In genomic region chr1:212752256-212752933, GRCh38 we compare ENCODE assay signal across 8 cellular contexts. TPM values are rescaled to one million over a fixed set of nuclear protein-coding genes. Genes with fewer than 3 reads are reported as not detected.
DNase-seq lines count a peak whose midpoint lies in the region; ATAC-seq and TF ChIP-seq lines count a peak whose summit lies in the region.

No MANE protein-coding gene starts in this region.

- H3K27ac ChIP-seq in GM23248 (peak overlapping the region; percentile 46), lower lobe of right lung (no peak overlapping the region)

- H3K27ac Mint-ChIP-seq in activated B cell treated with CpG ODN at 0.5 μM for 24 hours, result peak overlapping the region; percentile 77

- peak overlapping the region; percentile 82 for H3K4me2 ChIP-seq in GM23248 (ENCODE audit: unreplicated experiment)

- H3K9me3 Mint-ChIP-seq in activated B cell treated with CpG ODN at 0.5 μM for 24 hours, result no peaks in the 10 kb centered on the region

- DNase-seq in AG09309 (ENCODE audit: low read depth), result peak; percentile 11
- DNase-seq in GM23248, result peak; percentile 69
- no peak for DNase-seq in activated B cell treated with CpG ODN at 0.5 μM for 24 hours
- DNase-seq in lower lobe of right lung, result no peak
- no peak for DNase-seq in mesenteric fat pad (ENCODE audit: low spot score)
- DNase-seq in NCI-H1930 (lab: John Stamatoyannopoulos, UW), result no peak
- no peak for DNase-seq in GM10266 (ENCODE audit: extremely low spot score)

- ATAC-seq in activated B cell treated with CpG ODN at 0.5 μM for 24 hours (ENCODE audit: low read depth) (peak; percentile 42), lower lobe of right lung (peak; percentile 76 to 77), GM18519 (IDR thresholded peaks at IDR 0.05; ENCODE audit: low FRiP score, unreplicated experiment) (no peak)

- H3K36me3 ChIP-seq in GM23248 (ENCODE audit: low read depth), result no peaks in the 10 kb centered on the region
- H3K36me3 ChIP-seq in lower lobe of right lung, result no peaks in the 10 kb centered on the region

- peak overlapping the region; percentile 50 for H3K4me3 Mint-ChIP-seq in activated B cell treated with CpG ODN at 0.5 μM for 24 hours

- TF ChIP-seq CTCF in AG09309 (IDR thresholded peaks at IDR 0.05; ENCODE audit: control insufficient read depth, insufficient read depth, low read depth, low read length, missing control alignments), result no peak
- no peak for TF ChIP-seq CTCF in activated B cell treated with CpG ODN at 0.5 μM for 24 hours (IDR thresholded peaks at IDR 0.05)
- no peak for TF ChIP-seq CTCF in lower lobe of right lung (IDR thresholded peaks at IDR 0.05)
- TF ChIP-seq CTCF in GM10266 (IDR thresholded peaks at IDR 0.05; ENCODE audit: control insufficient read depth, insufficient read depth, low read depth, missing control alignments), result no peak

- POLR2A ChIA-PET in activated B cell treated with CpG ODN at 0.5 μM for 24 hours (lab: Charles Lee), result interaction anchor here (0.5 to 2.3 kb wide), 7 partner anchors 9 to 1073 kb away, joined by 3 to 9 read pairs (median 4); partner anchors contain the start of gene ATF3

- intact Hi-C loops in activated B cell treated with CpG ODN at 0.5 μM for 24 hours (cut with micrococcal nuclease) (loop anchor here (1.0 kb wide), 1 partner anchor 51 kb away; no protein-coding TSS in a partner anchor), lower lobe of right lung (cut with DNase I) (no loop called here)

- CTCF ChIA-PET in activated B cell treated with CpG ODN at 0.5 μM for 24 hours (lab: Charles Lee), result interaction anchor here (1.4 kb wide), 1 partner anchor 87 kb away, joined by 3 read pairs; no protein-coding TSS in a partner anchor

- peak overlapping the region; percentile 50 for H3K9ac ChIP-seq in GM23248

- H4K20me1 ChIP-seq in GM23248 (ENCODE audit: insufficient read depth), result no peaks in the 10 kb centered on the region

- no peaks in the 10 kb centered on the region for H3K79me2 ChIP-seq in GM23248 (ENCODE audit: insufficient read depth)

- peaks cover 10% of the 10 kb centered on the region for H3K36me3 Mint-ChIP-seq in activated B cell treated with CpG ODN at 0.5 μM for 24 hours (ENCODE audit: low read depth)

- H3K9me3 ChIP-seq in GM23248 (ENCODE audit: low read depth) (no peaks in the 10 kb centered on the region), lower lobe of right lung (no peaks in the 10 kb centered on the region)

- no peaks in the 10 kb centered on the region for H3K27me3 Mint-ChIP-seq in activated B cell treated with CpG ODN at 0.5 μM for 24 hours

- peaks cover 14% of the 10 kb centered on the region for H3F3A ChIP-seq in GM23248 (ENCODE audit: insufficient read depth)

- WGBS in GM23248 (ENCODE audit: low coverage in 1 of 2, low lambda C conversion rate in 2 of 2, missing lambda C conversion rate in 2 of 2), 2 experiments, result 55 to 64% methylated on average over 3 of the region's 3 CpGs

- H3K27me3 ChIP-seq in GM23248 (replicated peaks; ENCODE audit: insufficient read depth), result no peaks in the 10 kb centered on the region
- no peaks in the 10 kb centered on the region for H3K27me3 ChIP-seq in lower lobe of right lung (ENCODE audit: low read depth)

- H3K4me1 ChIP-seq in GM23248 (ENCODE audit: insufficient read depth) (peaks cover 12% of the 10 kb centered on the region), lower lobe of right lung (peaks cover 49% of the 10 kb centered on the region)

- in situ Hi-C loops in GM23248 (cut with MboI), result no loop called here

- H3K9me2 ChIP-seq in GM23248 (ENCODE audit: insufficient read depth), result no peaks in the 10 kb centered on the region

- peak overlapping the region; percentile 21; the same call in 1 of the 2 replicates for H2AFZ ChIP-seq in GM23248

- peaks cover 49% of the 10 kb centered on the region for H3K4me1 Mint-ChIP-seq in activated B cell treated with CpG ODN at 0.5 μM for 24 hours

- peak overlapping the region; percentile 38 for H3K4me3 ChIP-seq in AG09309 (ENCODE audit: control insufficient read depth, low read depth, low read length)
- peak overlapping the region; percentile 68 for H3K4me3 ChIP-seq in GM23248
- peak overlapping the region; percentile 1 for H3K4me3 ChIP-seq in lower lobe of right lung

RNA-seq across cellular contexts. Expression of gene NSL1, which starts 39.2 kb away (rescaled TPM):
- 30.7 and 34.9 TPM in 2 replicates for total RNA-seq in GM23248 (2014; rRNA removed; shearing (Covaris generic))
- polyA plus RNA-seq in GM23248 (2016; fragmentation: Nextera tagmentation; extraction: Ambion mirVana), result 32.0 and 38.0 TPM in 2 replicates
- total RNA-seq in activated B cell treated with CpG ODN at 0.5 μM for 24 hours, result 34.4 and 44.5 TPM in 2 replicates
- 30.8 TPM for total RNA-seq in lower lobe of right lung
- 28.3 TPM for total RNA-seq in mesenteric fat pad

RNA-seq across cellular contexts. Expression of gene TATDN3, which starts 39.3 kb away (rescaled TPM):
- total RNA-seq in GM23248 (2014; rRNA removed; shearing (Covaris generic)), result 12.4 and 14.8 TPM in 2 replicates
- polyA plus RNA-seq in GM23248 (2016; fragmentation: Nextera tagmentation; extraction: Ambion mirVana), result 14.9 and 18.9 TPM in 2 replicates
- 30.3 and 31.4 TPM in 2 replicates for total RNA-seq in activated B cell treated with CpG ODN at 0.5 μM for 24 hours
- 12.3 TPM for total RNA-seq in lower lobe of right lung
- total RNA-seq in mesenteric fat pad, result 22.4 TPM

RNA-seq across cellular contexts. Expression of gene BATF3, which starts 52.8 kb away (rescaled TPM):
- total RNA-seq in GM23248 (2014; rRNA removed; shearing (Covaris generic)), result 0.86 and 1.4 TPM in 2 replicates
- 0.46 and 0.60 TPM in 2 replicates for polyA plus RNA-seq in GM23248 (2016; fragmentation: Nextera tagmentation; extraction: Ambion mirVana)
- total RNA-seq in activated B cell treated with CpG ODN at 0.5 μM for 24 hours (23.5 and 25.2 TPM in 2 replicates), lower lobe of right lung (12.8 TPM), mesenteric fat pad (18.8 TPM)

Comparison
In these comparisons a context has a peak if more than half of its experiments do, and no peak if none do; other contexts are left out.
1. DNase-seq: peak in AG09309 (single experiment) and GM23248 (single experiment); none in activated B cell treated with CpG ODN at 0.5 μM for 24 hours (single experiment), lower lobe of right lung (single experiment), mesenteric fat pad (single experiment), NCI-H1930 (0 of 2) and GM10266 (single experiment).
2. H3K4me3 ChIP-seq: peak in every context shown above with its lines; median percentile 68 in GM23248; 38 in AG09309; 1 in lower lobe of right lung.